1 cellular context compared by ENCODE assay signal in genomic region chr20:37120497-37120896, GRCh38.
TF ChIP-seq lines count a peak whose summit lies in the region.

No MANE protein-coding gene starts in this region.

TF ChIP-seq in HepG2, 621 proteins besides CTCF, POLR2A, EP300 and RAD21:
- TF ChIP-seq ZNF331 (CRISPR knock-in tag; IDR thresholded peaks at IDR 0.05) (no peak), GZF1 (CRISPR knock-in tag; IDR thresholded peaks at IDR 0.05) (peak; percentile 96)
TF ChIP-seq in HepG2: peak in this region for 1.
